Comparison of ENCODE assay signal across 20 cellular contexts in the genomic region with DNA sequence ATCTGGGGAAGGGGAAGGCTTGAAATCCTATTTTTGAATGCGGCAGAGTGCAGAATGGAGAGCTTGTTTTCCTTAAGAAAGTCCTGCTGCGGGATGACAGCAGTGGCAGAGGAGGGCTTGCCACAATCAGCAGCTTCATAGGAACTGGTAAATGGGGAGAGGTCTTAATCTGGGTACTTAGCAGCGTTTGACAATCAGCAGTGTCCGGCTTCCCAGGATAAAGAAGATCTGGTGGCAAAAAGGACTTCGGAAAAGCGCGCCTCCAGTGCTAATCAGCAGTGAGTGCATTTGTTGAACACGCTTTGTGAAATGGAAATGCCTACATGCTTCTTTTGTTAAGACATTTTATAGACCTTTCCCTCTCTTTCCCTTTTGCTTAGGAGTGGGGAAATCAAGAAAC.
A peak's percentile ranks its signal among the peaks of the same experiment; 100 is the strongest.
DNase-seq lines count a peak whose midpoint lies in the region; ATAC-seq and TF ChIP-seq lines count a peak whose summit lies in the region.
"Had no signal": no experiment of that assay in that cellular context is flagged by ENCODE, and none has a peak within 500 bp of the region (broad histone marks: within the 10 kb centered on the region; RNA-seq: fewer than 3 reads in every experiment).

No MANE protein-coding gene starts in this region.

- peaks cover 37% of the 10 kb centered on the region for H3F3A ChIP-seq in neural progenitor cell (ENCODE audit: low read depth)

- peak overlapping the region; percentile 80 for H3K4me2 ChIP-seq in neural progenitor cell

- H3K9ac ChIP-seq in neural progenitor cell = no peak overlapping the region
- H3K9ac ChIP-seq: GM23248 had no signal

- ATAC-seq in CD8-positive, alpha-beta T cell = no peak
- ATAC-seq: GM12878 had no signal

- H3K79me2 ChIP-seq in neural progenitor cell (ENCODE audit: low read depth) = no peaks in the 10 kb centered on the region

- H3K4me1 Mint-ChIP-seq in neural progenitor cell (peaks cover 29% of the 10 kb centered on the region), type B pancreatic cell (ENCODE audit: unreplicated experiment) (no peaks in the 10 kb centered on the region)
- no peaks in the 10 kb centered on the region for H3K4me1 Mint-ChIP-seq in CD8-positive, alpha-beta T cell (ENCODE audit: low read depth)
- H3K4me1 Mint-ChIP-seq: CD4-positive, alpha-beta memory T cell had no signal

- H3K4me3 Mint-ChIP-seq in neural progenitor cell (no peak overlapping the region), type B pancreatic cell (no peak overlapping the region)
- H3K4me3 Mint-ChIP-seq in CD8-positive, alpha-beta T cell = no peak overlapping the region
- H3K4me3 Mint-ChIP-seq: CD4-positive, alpha-beta memory T cell had no signal

- H3K27ac Mint-ChIP-seq in neural progenitor cell (peak overlapping the region; percentile 57), type B pancreatic cell (no peak overlapping the region)
- no peak overlapping the region for H3K27ac Mint-ChIP-seq in CD8-positive, alpha-beta T cell
- H3K27ac Mint-ChIP-seq: CD4-positive, alpha-beta memory T cell had no signal

- peak; percentile 23 for TF ChIP-seq CTCF in neural progenitor cell (IDR thresholded peaks at IDR 0.05)
- TF ChIP-seq CTCF in CD8-positive, alpha-beta T cell (IDR thresholded peaks at IDR 0.05) = no peak
- TF ChIP-seq CTCF in type B pancreatic cell (conservative IDR thresholded peaks at IDR 0.05) = no peak

- peak overlapping the region; percentile 35 for H3K4me3 ChIP-seq in neural progenitor cell
- H3K4me3 ChIP-seq in CD8-positive, alpha-beta T cell (ENCODE audit: low read depth, low read length) = no peak overlapping the region
- H3K4me3 ChIP-seq: GM12878, GM23248 had no signal

- H3K4me1 ChIP-seq in neural progenitor cell = peaks cover 39% of the 10 kb centered on the region
- no peaks in the 10 kb centered on the region for H3K4me1 ChIP-seq in CD8-positive, alpha-beta T cell (ENCODE audit: insufficient read depth, low read length)

- peak; percentile 2 for DNase-seq in NCI-H82 (lab: John Stamatoyannopoulos, UW)
- DNase-seq in NCI-H82 treated with DMSO at 0.1 percent for 48 hours (lab: John Stamatoyannopoulos, UW; ENCODE audit: unreplicated experiment) = no peak
- peak; percentile 78 for DNase-seq in neural progenitor cell (ENCODE audit: low spot score)
- DNase-seq in CD8-positive, alpha-beta T cell = no peak
- no peak for DNase-seq in AG20443 (ENCODE audit: low spot score)
- no peak for DNase-seq in type B pancreatic cell (ENCODE audit: extremely low spot score, unreplicated experiment)
- DNase-seq: Calu3; CD4-positive, alpha-beta memory T cell; GM23248; HCEC 1CT; KG1; MV-4-11; NCI-H1930; NCI-H2171 treated with DMSO at 0.1 percent for 48 hours; NCI-H446 treated with DMSO at 0.1 percent for 48 hours; NK-92 treated with Interleukin-12 subunit alpha and Interleukin-12 subunit beta, amount 100 ng/mL, for 24 hours; RPMI8226; SHP77 treated with DMSO at 0.1 percent for 48 hours had no signal

- H3K27me3 Mint-ChIP-seq in neural progenitor cell (ENCODE audit: insufficient read depth, low read depth) (peaks cover 3% of the 10 kb centered on the region), type B pancreatic cell (no peaks in the 10 kb centered on the region)
- no peaks in the 10 kb centered on the region for H3K27me3 Mint-ChIP-seq in CD8-positive, alpha-beta T cell (ENCODE audit: low read depth)

- H3K36me3 ChIP-seq in neural progenitor cell = no peaks in the 10 kb centered on the region
- no peaks in the 10 kb centered on the region for H3K36me3 ChIP-seq in CD8-positive, alpha-beta T cell (ENCODE audit: insufficient read depth, low read length)

- intact Hi-C loops in CD8-positive, alpha-beta T cell (cut with DNase I, micrococcal nuclease) = no loop called here

- no peaks in the 10 kb centered on the region for H3K27me3 ChIP-seq in neural progenitor cell
- no peaks in the 10 kb centered on the region for H3K27me3 ChIP-seq in CD8-positive, alpha-beta T cell (ENCODE audit: insufficient read depth, low read length)

- H3K36me3 Mint-ChIP-seq in neural progenitor cell (peaks cover 3% of the 10 kb centered on the region), type B pancreatic cell (no peaks in the 10 kb centered on the region)
- no peaks in the 10 kb centered on the region for H3K36me3 Mint-ChIP-seq in CD8-positive, alpha-beta T cell
- H3K36me3 Mint-ChIP-seq: CD4-positive, alpha-beta memory T cell had no signal

- H3K9me3 Mint-ChIP-seq in neural progenitor cell (peaks cover 39% of the 10 kb centered on the region), type B pancreatic cell (peaks cover 7% of the 10 kb centered on the region)
- H3K9me3 Mint-ChIP-seq in CD8-positive, alpha-beta T cell = no peaks in the 10 kb centered on the region

- H2AFZ ChIP-seq in neural progenitor cell (replicated peaks) = no peak overlapping the region
- H2AFZ ChIP-seq: GM23248 had no signal

- POLR2A ChIA-PET in CD8-positive, alpha-beta T cell (lab: Charles Lee) = no interaction called here

- peaks cover 6% of the 10 kb centered on the region for H3K9me3 ChIP-seq in neural progenitor cell (ENCODE audit: low read depth)
- no peaks in the 10 kb centered on the region for H3K9me3 ChIP-seq in CD8-positive, alpha-beta T cell (ENCODE audit: low read length)

- peak overlapping the region; percentile 86 for H3K27ac ChIP-seq in cingulate gyrus (ENCODE audit: low read depth, low read length)
- H3K27ac ChIP-seq in neural progenitor cell = peak overlapping the region; percentile 94
- no peak overlapping the region for H3K27ac ChIP-seq in CD8-positive, alpha-beta T cell (ENCODE audit: low read depth, low read length)
- H3K27ac ChIP-seq: GM23248 had no signal

- CTCF ChIA-PET in CD8-positive, alpha-beta T cell (lab: Charles Lee) = no interaction called here

- peaks cover 4% of the 10 kb centered on the region for H4K20me1 ChIP-seq in neural progenitor cell (ENCODE audit: low read depth)

Comparison
In these comparisons a context has a peak if more than half of its experiments do, and no peak if none do; other contexts are left out.
1. DNase-seq: peak in NCI-H82 (single experiment) and neural progenitor cell (single experiment); none in NCI-H82 treated with DMSO at 0.1 percent for 48 hours (single experiment), CD8-positive, alpha-beta T cell (0 of 7), AG20443 (single experiment) and type B pancreatic cell (single experiment).